ENCODE assay signal across 2 cellular contexts in the genomic region with DNA sequence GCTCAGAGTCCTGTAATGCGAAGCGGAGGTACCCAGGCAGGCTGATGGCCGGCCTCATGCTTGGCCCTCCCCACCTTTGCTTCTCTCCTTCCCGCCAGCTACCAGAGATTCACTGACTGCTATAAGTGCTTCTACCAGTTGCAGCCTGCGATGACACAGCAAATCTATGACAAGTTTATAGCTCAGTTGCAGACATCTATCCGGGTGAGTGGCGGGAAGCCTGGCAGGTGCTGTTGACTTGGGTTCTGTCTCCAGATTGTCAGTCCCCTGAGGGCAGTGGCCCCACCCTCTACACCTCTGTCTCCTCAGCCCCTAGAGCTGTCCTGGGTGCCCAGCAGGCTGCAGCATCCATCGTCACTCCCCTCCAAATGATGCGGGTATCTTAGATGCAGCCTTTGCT.
TF ChIP-seq lines count a peak whose summit lies in the region.

No MANE protein-coding gene starts in this region.

TF ChIP-seq in IMR-90, 13 proteins besides CTCF, POLR2A, EP300 and RAD21:
- TF ChIP-seq CHD1 (IDR thresholded peaks at IDR 0.05; ENCODE audit: low read depth, low read length) = no peak
- TF ChIP-seq BHLHE40 (IDR thresholded peaks at IDR 0.05; ENCODE audit: low read depth, low read length) = no peak
- TF ChIP-seq CEBPB (IDR thresholded peaks at IDR 0.05; ENCODE audit: low read depth, low read length) = no peak
- no peak for TF ChIP-seq FOS (IDR thresholded peaks at IDR 0.05; ENCODE audit: low read depth, low read length)
- TF ChIP-seq RCOR1 (IDR thresholded peaks at IDR 0.05; ENCODE audit: insufficient replicate concordance, low read length) = no peak
- no peak for TF ChIP-seq MXI1 (IDR thresholded peaks at IDR 0.05; ENCODE audit: borderline replicate concordance, low read depth, low read length)
- no peak for TF ChIP-seq MAZ (IDR thresholded peaks at IDR 0.05; ENCODE audit: borderline replicate concordance, low read depth, low read length)
- TF ChIP-seq SMC3 (IDR thresholded peaks at IDR 0.05; ENCODE audit: low read depth, low read length) = no peak
- no peak for TF ChIP-seq USF2 (IDR thresholded peaks at IDR 0.05; ENCODE audit: low read depth, low read length)
- no peak for TF ChIP-seq MAFK (IDR thresholded peaks at IDR 0.05; ENCODE audit: low read depth, low read length)
- no peak for TF ChIP-seq RFX5 (IDR thresholded peaks at IDR 0.05; ENCODE audit: low read depth, low read length)
- no peak for TF ChIP-seq NFE2L2 (IDR thresholded peaks at IDR 0.05; ENCODE audit: low read depth, low read length)
- TF ChIP-seq ELK1 (IDR thresholded peaks at IDR 0.05; ENCODE audit: borderline replicate concordance, low read depth, low read length) = no peak

TF ChIP-seq in K562, 482 proteins besides CTCF, POLR2A, EP300 and RAD21:
- TF ChIP-seq MEIS2 (IDR thresholded peaks at IDR 0.05; ENCODE audit: partially characterized antibody) = peak; percentile 64
- peak; percentile 93 for TF ChIP-seq ZNF316 (IDR thresholded peaks at IDR 0.05)
- peak in 1 of 2 experiments; percentile 39 for TF ChIP-seq E2F6 (IDR thresholded peaks at IDR 0.05; ENCODE audit: borderline replicate concordance in 1 of 2, extremely low read depth in 1 of 2, insufficient read depth in 1 of 2, insufficient read length in 1 of 2, low read depth in 1 of 2, low read length in 1 of 2, poor library complexity in 1 of 2, severe bottlenecking in 1 of 2)
- no peak for TF ChIP-seq ZC3H11A (IDR thresholded peaks at IDR 0.05; ENCODE audit: low read depth, low read length)
- peak; percentile 94 for TF ChIP-seq NFE2 (IDR thresholded peaks at IDR 0.05; ENCODE audit: low read depth)
- peak; percentile 77 for TF ChIP-seq NFE2L1 (tag; IDR thresholded peaks at IDR 0.05; ENCODE audit: borderline replicate concordance, low read depth)
- TF ChIP-seq MAFG (tag; conservative IDR thresholded peaks at IDR 0.05) = peak; percentile 95
- TF ChIP-seq, protein P1, sequence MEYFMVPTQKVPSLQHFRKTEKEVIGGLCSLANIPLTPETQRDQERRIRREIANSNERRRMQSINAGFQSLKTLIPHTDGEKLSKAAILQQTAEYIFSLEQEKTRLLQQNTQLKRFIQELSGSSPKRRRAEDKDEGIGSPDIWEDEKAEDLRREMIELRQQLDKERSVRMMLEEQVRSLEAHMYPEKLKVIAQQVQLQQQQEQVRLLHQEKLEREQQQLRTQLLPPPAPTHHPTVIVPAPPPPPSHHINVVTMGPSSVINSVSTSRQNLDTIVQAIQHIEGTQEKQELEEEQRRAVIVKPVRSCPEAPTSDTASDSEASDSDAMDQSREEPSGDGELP (CRISPR knock-in tag; IDR thresholded peaks at IDR 0.05; ENCODE audit: borderline replicate concordance) = 0 out of 2 replicates have a peak, but pooled peaks have one; percentile 16
- TF ChIP-seq ZBTB33 (CRISPR knock-in tag; IDR thresholded peaks at IDR 0.05) = 0 out of 2 replicates have a peak, but pooled peaks have one; percentile 53
- TF ChIP-seq C11orf30 (IDR thresholded peaks at IDR 0.05; ENCODE audit: low read depth) = peak; percentile 90
- TF ChIP-seq, protein P2, sequence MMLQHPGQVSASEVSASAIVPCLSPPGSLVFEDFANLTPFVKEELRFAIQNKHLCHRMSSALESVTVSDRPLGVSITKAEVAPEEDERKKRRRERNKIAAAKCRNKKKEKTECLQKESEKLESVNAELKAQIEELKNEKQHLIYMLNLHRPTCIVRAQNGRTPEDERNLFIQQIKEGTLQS (IDR thresholded peaks at IDR 0.05) = no peak
- TF ChIP-seq, protein P2 (CRISPR knock-in tag; conservative IDR thresholded peaks at IDR 0.05) = no peak
- no peak for TF ChIP-seq IFI16 (CRISPR knock-in tag; IDR thresholded peaks at IDR 0.05)
- peak; percentile 62; the same call in 1 of the 2 replicates for TF ChIP-seq PKNOX1 (IDR thresholded peaks at IDR 0.05)
- TF ChIP-seq ZNF699 (CRISPR knock-in tag; IDR thresholded peaks at IDR 0.05; ENCODE audit: insufficient replicate concordance) = no peak
- no peak for TF ChIP-seq ZNF408 (CRISPR knock-in tag; IDR thresholded peaks at IDR 0.05; ENCODE audit: low read depth)
- peak; percentile 53; the same call in 1 of the 2 replicates for TF ChIP-seq RB1 (IDR thresholded peaks at IDR 0.05; ENCODE audit: low read depth)
- peak; percentile 27; the same call in 1 of the 2 replicates for TF ChIP-seq CTBP1 (IDR thresholded peaks at IDR 0.05; ENCODE audit: borderline replicate concordance)
- TF ChIP-seq MAFF (IDR thresholded peaks at IDR 0.05; ENCODE audit: low read length) = peak; percentile 81
- no peak for TF ChIP-seq KLF6 (CRISPR knock-in tag; IDR thresholded peaks at IDR 0.05; ENCODE audit: borderline replicate concordance)
- TF ChIP-seq NR0B1 (IDR thresholded peaks at IDR 0.05; ENCODE audit: partially characterized antibody) = no peak
- peak; percentile 65; the same call in 1 of the 2 replicates for TF ChIP-seq MAFK (IDR thresholded peaks at IDR 0.05; ENCODE audit: low read length)
- TF ChIP-seq, protein P3, sequence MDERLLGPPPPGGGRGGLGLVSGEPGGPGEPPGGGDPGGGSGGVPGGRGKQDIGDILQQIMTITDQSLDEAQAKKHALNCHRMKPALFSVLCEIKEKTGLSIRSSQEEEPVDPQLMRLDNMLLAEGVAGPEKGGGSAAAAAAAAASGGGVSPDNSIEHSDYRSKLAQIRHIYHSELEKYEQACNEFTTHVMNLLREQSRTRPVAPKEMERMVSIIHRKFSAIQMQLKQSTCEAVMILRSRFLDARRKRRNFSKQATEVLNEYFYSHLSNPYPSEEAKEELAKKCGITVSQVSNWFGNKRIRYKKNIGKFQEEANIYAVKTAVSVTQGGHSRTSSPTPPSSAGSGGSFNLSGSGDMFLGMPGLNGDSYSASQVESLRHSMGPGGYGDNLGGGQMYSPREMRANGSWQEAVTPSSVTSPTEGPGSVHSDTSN (CRISPR knock-in tag; IDR thresholded peaks at IDR 0.05; ENCODE audit: low read depth) = no peak
- TF ChIP-seq, protein P3 (tag; conservative IDR thresholded peaks at IDR 0.05; ENCODE audit: low read depth) = peak; percentile 72
- TF ChIP-seq RFX7 (CRISPR knock-in tag; IDR thresholded peaks at IDR 0.05) = no peak
